Comparison of ENCODE assay signal across 19 cellular contexts in the genomic region with DNA sequence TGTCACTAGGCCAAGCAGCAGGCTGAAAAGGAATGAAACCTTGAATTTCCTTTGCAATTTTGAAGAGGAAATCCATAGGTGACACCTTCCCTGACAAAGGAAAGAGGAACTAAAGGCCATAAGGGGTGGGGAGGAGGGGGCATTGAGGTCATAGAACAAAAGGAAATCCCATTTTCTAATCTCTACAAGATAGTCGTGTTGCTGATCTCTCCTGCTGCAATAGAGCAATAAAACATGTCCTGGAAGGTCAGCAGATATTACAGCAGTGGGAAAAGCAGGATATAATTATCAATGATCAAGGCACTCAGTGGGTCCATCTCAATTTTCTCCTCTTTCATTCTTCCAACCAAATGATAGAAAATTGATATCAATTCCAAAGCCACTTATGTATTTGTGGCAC.
"Had no signal": no experiment of that assay in that cellular context is flagged by ENCODE, and none has a peak within 500 bp of the region (broad histone marks: within the 10 kb centered on the region; RNA-seq: fewer than 3 reads in every experiment).

No MANE protein-coding gene starts in this region.

- H3K27ac Mint-ChIP-seq: activated CD4-positive, alpha-beta memory T cell treated with anti-CD3 and anti-CD28 coated beads, Interleukin-2, amount 10 ng/mL, durations not matched to agents 7 days and 5 days; activated CD4-positive, alpha-beta T cell treated with anti-CD3 and anti-CD28 coated beads, Interleukin-2, amount 10 ng/mL, durations not matched to agents 24 days and 14 days; activated naive CD4-positive, alpha-beta T cell treated with anti-CD3 and anti-CD28 coated beads for 36 hours; activated naive CD8-positive, alpha-beta T cell treated with anti-CD3 and anti-CD28 coated beads, Interleukin-2, amount 10 ng/mL, durations not matched to agents 7 days and 5 days; activated T-cell treated with anti-CD3 and anti-CD28 coated beads, Interleukin-2, amount 50 U/mL, for 72 hours; natural killer cell treated with Interleukin-12 subunit alpha and Interleukin-12 subunit beta and Interleukin-15 and Interleukin-18, amount 100 ng/mL, for 72 hours had no signal

- H3K9me3 Mint-ChIP-seq: activated CD4-positive, alpha-beta memory T cell treated with anti-CD3 and anti-CD28 coated beads, Interleukin-2, amount 10 ng/mL, durations not matched to agents 7 days and 5 days; activated CD4-positive, alpha-beta T cell treated with anti-CD3 and anti-CD28 coated beads, Interleukin-2, amount 10 ng/mL, durations not matched to agents 24 days and 14 days; activated naive CD4-positive, alpha-beta T cell treated with anti-CD3 and anti-CD28 coated beads for 36 hours; activated naive CD8-positive, alpha-beta T cell treated with anti-CD3 and anti-CD28 coated beads, Interleukin-2, amount 10 ng/mL, durations not matched to agents 7 days and 5 days; activated T-cell treated with anti-CD3 and anti-CD28 coated beads, Interleukin-2, amount 50 U/mL, for 72 hours; central memory CD8-positive, alpha-beta T cell; natural killer cell treated with Interleukin-12 subunit alpha and Interleukin-12 subunit beta and Interleukin-15 and Interleukin-18, amount 100 ng/mL, for 72 hours had no signal

- H3K4me1 Mint-ChIP-seq: activated CD4-positive, alpha-beta memory T cell treated with anti-CD3 and anti-CD28 coated beads, Interleukin-2, amount 10 ng/mL, durations not matched to agents 7 days and 5 days; activated CD4-positive, alpha-beta T cell treated with anti-CD3 and anti-CD28 coated beads, Interleukin-2, amount 10 ng/mL, durations not matched to agents 24 days and 14 days; activated naive CD8-positive, alpha-beta T cell treated with anti-CD3 and anti-CD28 coated beads, Interleukin-2, amount 10 ng/mL, durations not matched to agents 7 days and 5 days; central memory CD8-positive, alpha-beta T cell had no signal

- H3K4me3 Mint-ChIP-seq: activated CD4-positive, alpha-beta memory T cell treated with anti-CD3 and anti-CD28 coated beads, Interleukin-2, amount 10 ng/mL, durations not matched to agents 7 days and 5 days; activated CD4-positive, alpha-beta T cell treated with anti-CD3 and anti-CD28 coated beads, Interleukin-2, amount 10 ng/mL, durations not matched to agents 24 days and 14 days; activated naive CD4-positive, alpha-beta T cell treated with anti-CD3 and anti-CD28 coated beads for 36 hours; activated naive CD8-positive, alpha-beta T cell treated with anti-CD3 and anti-CD28 coated beads, Interleukin-2, amount 10 ng/mL, durations not matched to agents 7 days and 5 days; activated T-cell treated with anti-CD3 and anti-CD28 coated beads, Interleukin-2, amount 50 U/mL, for 72 hours; central memory CD8-positive, alpha-beta T cell; natural killer cell treated with Interleukin-12 subunit alpha and Interleukin-12 subunit beta and Interleukin-15 and Interleukin-18, amount 100 ng/mL, for 72 hours had no signal

- ATAC-seq: activated CD4-positive, CD25-positive, alpha-beta regulatory T cell treated with anti-CD3 and anti-CD28 coated beads, Interleukin-2, amount 50 U/mL, for 24 hours; activated T-cell treated with anti-CD3 and anti-CD28 coated beads, Interleukin-2, amount 50 U/mL, for 72 hours; lower lobe of right lung; natural killer cell treated with Interleukin-12 subunit alpha and Interleukin-12 subunit beta and Interleukin-15 and Interleukin-18, amount 100 ng/mL, for 72 hours; pancreas; psoas muscle; upper lobe of right lung had no signal

- DNase-seq: activated CD4-positive, alpha-beta memory T cell treated with anti-CD3 and anti-CD28 coated beads, Interleukin-2, amount 10 ng/mL, durations not matched to agents 7 days and 5 days; activated CD4-positive, alpha-beta T cell treated with anti-CD3 and anti-CD28 coated beads, Interleukin-2, amount 10 ng/mL, durations not matched to agents 24 days and 14 days; activated effector memory CD4-positive, alpha-beta T cell treated with Interleukin-2 at 50 U/mL for 16 hours; activated naive CD4-positive, alpha-beta T cell treated with anti-CD3 and anti-CD28 coated beads for 36 hours; activated naive CD8-positive, alpha-beta T cell treated with anti-CD3 and anti-CD28 coated beads, Interleukin-2, amount 10 ng/mL, durations not matched to agents 7 days and 5 days; activated T-cell treated with anti-CD3 and anti-CD28 coated beads, Interleukin-2, amount 50 U/mL, for 72 hours; amniotic stem cell; heart left ventricle; islet precursor cell; lower lobe of right lung; pancreas; psoas muscle; stimulated activated CD4-positive, alpha-beta T cell treated with anti-CD3 and anti-CD28 coated beads, Interleukin-4, amount 100 ng/mL, for 24 hours; stimulated activated naive CD4-positive, alpha-beta T cell treated with Interleukin-2 at 50 U/mL for 16 hours; T-helper 9 cell; upper lobe of right lung had no signal

- H3K36me3 Mint-ChIP-seq: activated naive CD8-positive, alpha-beta T cell treated with anti-CD3 and anti-CD28 coated beads, Interleukin-2, amount 10 ng/mL, durations not matched to agents 7 days and 5 days; natural killer cell treated with Interleukin-12 subunit alpha and Interleukin-12 subunit beta and Interleukin-15 and Interleukin-18, amount 100 ng/mL, for 72 hours had no signal
